Comparison of ENCODE assay signal across 15 cellular contexts in the genomic region with DNA sequence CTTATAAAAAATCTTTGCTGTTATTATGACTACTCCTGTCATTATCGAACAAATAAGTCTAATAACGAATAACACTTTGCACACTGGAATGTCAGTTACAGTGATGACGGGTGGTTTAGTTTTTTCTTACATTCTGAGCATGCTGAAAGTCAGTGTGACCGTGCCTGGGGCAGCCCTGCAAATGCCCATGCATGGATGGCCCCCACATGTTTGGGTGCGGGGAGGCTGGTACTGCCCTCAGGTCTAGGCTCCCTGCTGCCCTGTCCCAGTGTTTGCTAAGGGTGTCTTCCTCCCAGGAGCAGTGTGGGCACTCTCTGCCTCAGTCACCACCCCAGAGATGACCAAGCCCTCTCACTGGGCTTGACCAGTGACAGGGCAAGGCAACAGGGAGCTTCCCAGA. TPM values are rescaled to one million over a fixed set of nuclear protein-coding genes. Genes with fewer than 3 reads are reported as not detected.
DNase-seq lines count a peak whose midpoint lies in the region; ATAC-seq lines count a peak whose summit lies in the region.
"Had no signal": no experiment of that assay in that cellular context is flagged by ENCODE, and none has a peak within 500 bp of the region (broad histone marks: within the 10 kb centered on the region; RNA-seq: fewer than 3 reads in every experiment).

No MANE protein-coding gene starts in this region.

- H3K27me3 Mint-ChIP-seq in activated CD8-positive, alpha-beta memory T cell treated with anti-CD3 and anti-CD28 coated beads, Interleukin-2, amount 10 ng/mL, durations not matched to agents 7 days and 5 days = no peaks in the 10 kb centered on the region
- H3K27me3 Mint-ChIP-seq: CD4-positive, CD25-positive, alpha-beta regulatory T cell had no signal

- H3K4me3 Mint-ChIP-seq in activated CD8-positive, alpha-beta memory T cell treated with anti-CD3 and anti-CD28 coated beads, Interleukin-2, amount 10 ng/mL, durations not matched to agents 7 days and 5 days = no peak overlapping the region
- H3K4me3 Mint-ChIP-seq: B cell; CD4-positive, CD25-positive, alpha-beta regulatory T cell; CD8-positive, alpha-beta T cell; GM23338; HFFc6 had no signal

- DNase-seq in activated CD8-positive, alpha-beta memory T cell treated with anti-CD3 and anti-CD28 coated beads, Interleukin-2, amount 10 ng/mL, durations not matched to agents 7 days and 5 days = peak; percentile 27
- DNase-seq in activated CD8-positive, alpha-beta memory T cell treated with anti-CD3 and anti-CD28 coated beads, Interleukin-2, amount 50 U/mL, for 48 hours = no peak
- DNase-seq in EH (ENCODE audit: low read depth) (peak; percentile 11), mesenteric fat pad (ENCODE audit: low spot score) (peak; percentile 77), sciatic nerve (ENCODE audit: low spot score) (no peak), SW480 (ENCODE audit: low spot score) (no peak), HuH-7.5 (ENCODE audit: low spot score) (no peak)

- CTCF ChIA-PET in activated CD8-positive, alpha-beta memory T cell treated with anti-CD3 and anti-CD28 coated beads, Interleukin-2, amount 10 ng/mL, durations not matched to agents 7 days and 5 days (lab: Charles Lee) = interaction anchor here (0.7 to 3.5 kb wide), 12 partner anchors 8 to 171 kb away, joined by 3 to 50 read pairs (median 5); a partner anchor contains a TSS

- H3K27ac Mint-ChIP-seq in activated CD8-positive, alpha-beta memory T cell treated with anti-CD3 and anti-CD28 coated beads, Interleukin-2, amount 10 ng/mL, durations not matched to agents 7 days and 5 days = no peak overlapping the region
- H3K27ac Mint-ChIP-seq: B cell; CD4-positive, CD25-positive, alpha-beta regulatory T cell; CD8-positive, alpha-beta T cell; GM23338; HFFc6 had no signal

- H3K36me3 Mint-ChIP-seq in activated CD8-positive, alpha-beta memory T cell treated with anti-CD3 and anti-CD28 coated beads, Interleukin-2, amount 10 ng/mL, durations not matched to agents 7 days and 5 days = no peaks in the 10 kb centered on the region
- H3K36me3 Mint-ChIP-seq: CD4-positive, CD25-positive, alpha-beta regulatory T cell; CD8-positive, alpha-beta T cell had no signal

- H3K4me1 Mint-ChIP-seq in activated CD8-positive, alpha-beta memory T cell treated with anti-CD3 and anti-CD28 coated beads, Interleukin-2, amount 10 ng/mL, durations not matched to agents 7 days and 5 days = no peaks in the 10 kb centered on the region
- H3K4me1 Mint-ChIP-seq: B cell; CD4-positive, CD25-positive, alpha-beta regulatory T cell had no signal

- intact Hi-C loops in sciatic nerve (cut with DNase I) = loop anchor here (5.0 kb wide), 1 partner anchor 165 kb away; a partner anchor contains a TSS

- no peak for ATAC-seq in activated CD8-positive, alpha-beta memory T cell treated with anti-CD3 and anti-CD28 coated beads, Interleukin-2, amount 10 ng/mL, durations not matched to agents 7 days and 5 days
- ATAC-seq in sciatic nerve (peak; percentile 22), GM19328 (IDR thresholded peaks at IDR 0.05; ENCODE audit: unreplicated experiment) (no peak)

- H3K9me3 Mint-ChIP-seq in activated CD8-positive, alpha-beta memory T cell treated with anti-CD3 and anti-CD28 coated beads, Interleukin-2, amount 10 ng/mL, durations not matched to agents 7 days and 5 days (ENCODE audit: low read depth) = no peaks in the 10 kb centered on the region
- H3K9me3 Mint-ChIP-seq: CD4-positive, CD25-positive, alpha-beta regulatory T cell; CD8-positive, alpha-beta T cell; GM23338; HFFc6 had no signal

RNA-seq across cellular contexts. Expression of a gene that starts 3.0 kb away (rescaled TPM):
- not detected for total RNA-seq in activated CD8-positive, alpha-beta memory T cell treated with anti-CD3 and anti-CD28 coated beads, Interleukin-2, amount 10 ng/mL, durations not matched to agents 7 days and 5 days
- total RNA-seq in mesenteric fat pad = not detected
- not detected for total RNA-seq in sciatic nerve
- total RNA-seq: B cell; CD4-positive, CD25-positive, alpha-beta regulatory T cell; CD8-positive, alpha-beta T cell; GM12878; GM23338; HFFc6 had no signal

RNA-seq across cellular contexts. Expression of a gene that starts 10.2 kb away (rescaled TPM):
- not detected for total RNA-seq in activated CD8-positive, alpha-beta memory T cell treated with anti-CD3 and anti-CD28 coated beads, Interleukin-2, amount 10 ng/mL, durations not matched to agents 7 days and 5 days
- total RNA-seq in mesenteric fat pad (0.96 TPM), sciatic nerve (not detected)
- total RNA-seq: B cell; Caco-2; CD4-positive, CD25-positive, alpha-beta regulatory T cell; CD8-positive, alpha-beta T cell; GM12878; GM23338; HFFc6 had no signal

RNA-seq across cellular contexts. Expression of a gene that starts 21.1 kb away (rescaled TPM):
- 10 to 100 TPM; 17.5 to 23.1 TPM for total RNA-seq in activated CD8-positive, alpha-beta memory T cell treated with anti-CD3 and anti-CD28 coated beads, Interleukin-2, amount 10 ng/mL, durations not matched to agents 7 days and 5 days
- total RNA-seq in mesenteric fat pad (8.4 TPM), sciatic nerve (18.7 TPM)

RNA-seq across cellular contexts. Expression of a gene that starts 48.5 kb away (rescaled TPM):
- not detected for total RNA-seq in activated CD8-positive, alpha-beta memory T cell treated with anti-CD3 and anti-CD28 coated beads, Interleukin-2, amount 10 ng/mL, durations not matched to agents 7 days and 5 days
- total RNA-seq in mesenteric fat pad (not detected), sciatic nerve (not detected)
- total RNA-seq: B cell; Caco-2; CD4-positive, CD25-positive, alpha-beta regulatory T cell; CD8-positive, alpha-beta T cell; GM12878; GM23338; HFFc6 had no signal

Comparison
In these comparisons a context has a peak if more than half of its experiments do, and no peak if none do; other contexts are left out.
1. DNase-seq: peak in activated CD8-positive, alpha-beta memory T cell treated with anti-CD3 and anti-CD28 coated beads, Interleukin-2, amount 10 ng/mL, durations not matched to agents 7 days and 5 days (single experiment), EH (single experiment) and mesenteric fat pad (single experiment); none in activated CD8-positive, alpha-beta memory T cell treated with anti-CD3 and anti-CD28 coated beads, Interleukin-2, amount 50 U/mL, for 48 hours (single experiment), sciatic nerve (single experiment), SW480 (single experiment) and HuH-7.5 (single experiment).